1 cellular context compared by ENCODE assay signal in the genomic region with DNA sequence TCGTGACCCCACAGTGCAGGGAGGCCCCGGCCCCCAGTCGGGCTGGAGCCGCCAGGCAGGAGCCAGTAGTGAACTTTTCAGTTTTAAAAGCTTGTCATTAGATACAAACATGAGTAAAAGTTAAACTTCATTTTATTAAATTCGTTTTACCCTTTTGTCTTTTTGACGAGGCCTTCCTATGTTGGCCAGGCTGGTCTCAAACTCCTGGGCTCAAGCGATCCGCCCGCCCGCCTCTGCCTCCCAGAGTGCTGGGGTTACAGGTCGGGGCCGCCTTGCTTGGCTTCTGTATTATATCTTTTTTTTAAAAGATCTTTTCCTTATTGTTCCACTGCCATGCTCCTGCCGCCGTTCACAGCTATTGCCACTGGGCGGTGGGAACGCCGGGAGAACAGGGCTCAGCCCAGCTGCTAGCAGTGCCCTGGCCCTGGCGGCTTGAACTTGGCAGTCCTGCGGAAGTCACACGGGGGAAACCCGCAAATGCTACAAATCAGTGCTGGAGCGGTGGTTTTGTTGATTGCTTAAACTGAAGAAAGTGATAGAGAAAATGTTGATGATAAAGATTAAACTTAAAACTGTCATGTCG.
TF ChIP-seq lines count a peak whose summit lies in the region.

No MANE protein-coding gene starts in this region.

TF ChIP-seq in GM23338, 12 proteins besides CTCF, POLR2A, EP300 and RAD21 (continued from another document):
- TF ChIP-seq, protein P1, sequence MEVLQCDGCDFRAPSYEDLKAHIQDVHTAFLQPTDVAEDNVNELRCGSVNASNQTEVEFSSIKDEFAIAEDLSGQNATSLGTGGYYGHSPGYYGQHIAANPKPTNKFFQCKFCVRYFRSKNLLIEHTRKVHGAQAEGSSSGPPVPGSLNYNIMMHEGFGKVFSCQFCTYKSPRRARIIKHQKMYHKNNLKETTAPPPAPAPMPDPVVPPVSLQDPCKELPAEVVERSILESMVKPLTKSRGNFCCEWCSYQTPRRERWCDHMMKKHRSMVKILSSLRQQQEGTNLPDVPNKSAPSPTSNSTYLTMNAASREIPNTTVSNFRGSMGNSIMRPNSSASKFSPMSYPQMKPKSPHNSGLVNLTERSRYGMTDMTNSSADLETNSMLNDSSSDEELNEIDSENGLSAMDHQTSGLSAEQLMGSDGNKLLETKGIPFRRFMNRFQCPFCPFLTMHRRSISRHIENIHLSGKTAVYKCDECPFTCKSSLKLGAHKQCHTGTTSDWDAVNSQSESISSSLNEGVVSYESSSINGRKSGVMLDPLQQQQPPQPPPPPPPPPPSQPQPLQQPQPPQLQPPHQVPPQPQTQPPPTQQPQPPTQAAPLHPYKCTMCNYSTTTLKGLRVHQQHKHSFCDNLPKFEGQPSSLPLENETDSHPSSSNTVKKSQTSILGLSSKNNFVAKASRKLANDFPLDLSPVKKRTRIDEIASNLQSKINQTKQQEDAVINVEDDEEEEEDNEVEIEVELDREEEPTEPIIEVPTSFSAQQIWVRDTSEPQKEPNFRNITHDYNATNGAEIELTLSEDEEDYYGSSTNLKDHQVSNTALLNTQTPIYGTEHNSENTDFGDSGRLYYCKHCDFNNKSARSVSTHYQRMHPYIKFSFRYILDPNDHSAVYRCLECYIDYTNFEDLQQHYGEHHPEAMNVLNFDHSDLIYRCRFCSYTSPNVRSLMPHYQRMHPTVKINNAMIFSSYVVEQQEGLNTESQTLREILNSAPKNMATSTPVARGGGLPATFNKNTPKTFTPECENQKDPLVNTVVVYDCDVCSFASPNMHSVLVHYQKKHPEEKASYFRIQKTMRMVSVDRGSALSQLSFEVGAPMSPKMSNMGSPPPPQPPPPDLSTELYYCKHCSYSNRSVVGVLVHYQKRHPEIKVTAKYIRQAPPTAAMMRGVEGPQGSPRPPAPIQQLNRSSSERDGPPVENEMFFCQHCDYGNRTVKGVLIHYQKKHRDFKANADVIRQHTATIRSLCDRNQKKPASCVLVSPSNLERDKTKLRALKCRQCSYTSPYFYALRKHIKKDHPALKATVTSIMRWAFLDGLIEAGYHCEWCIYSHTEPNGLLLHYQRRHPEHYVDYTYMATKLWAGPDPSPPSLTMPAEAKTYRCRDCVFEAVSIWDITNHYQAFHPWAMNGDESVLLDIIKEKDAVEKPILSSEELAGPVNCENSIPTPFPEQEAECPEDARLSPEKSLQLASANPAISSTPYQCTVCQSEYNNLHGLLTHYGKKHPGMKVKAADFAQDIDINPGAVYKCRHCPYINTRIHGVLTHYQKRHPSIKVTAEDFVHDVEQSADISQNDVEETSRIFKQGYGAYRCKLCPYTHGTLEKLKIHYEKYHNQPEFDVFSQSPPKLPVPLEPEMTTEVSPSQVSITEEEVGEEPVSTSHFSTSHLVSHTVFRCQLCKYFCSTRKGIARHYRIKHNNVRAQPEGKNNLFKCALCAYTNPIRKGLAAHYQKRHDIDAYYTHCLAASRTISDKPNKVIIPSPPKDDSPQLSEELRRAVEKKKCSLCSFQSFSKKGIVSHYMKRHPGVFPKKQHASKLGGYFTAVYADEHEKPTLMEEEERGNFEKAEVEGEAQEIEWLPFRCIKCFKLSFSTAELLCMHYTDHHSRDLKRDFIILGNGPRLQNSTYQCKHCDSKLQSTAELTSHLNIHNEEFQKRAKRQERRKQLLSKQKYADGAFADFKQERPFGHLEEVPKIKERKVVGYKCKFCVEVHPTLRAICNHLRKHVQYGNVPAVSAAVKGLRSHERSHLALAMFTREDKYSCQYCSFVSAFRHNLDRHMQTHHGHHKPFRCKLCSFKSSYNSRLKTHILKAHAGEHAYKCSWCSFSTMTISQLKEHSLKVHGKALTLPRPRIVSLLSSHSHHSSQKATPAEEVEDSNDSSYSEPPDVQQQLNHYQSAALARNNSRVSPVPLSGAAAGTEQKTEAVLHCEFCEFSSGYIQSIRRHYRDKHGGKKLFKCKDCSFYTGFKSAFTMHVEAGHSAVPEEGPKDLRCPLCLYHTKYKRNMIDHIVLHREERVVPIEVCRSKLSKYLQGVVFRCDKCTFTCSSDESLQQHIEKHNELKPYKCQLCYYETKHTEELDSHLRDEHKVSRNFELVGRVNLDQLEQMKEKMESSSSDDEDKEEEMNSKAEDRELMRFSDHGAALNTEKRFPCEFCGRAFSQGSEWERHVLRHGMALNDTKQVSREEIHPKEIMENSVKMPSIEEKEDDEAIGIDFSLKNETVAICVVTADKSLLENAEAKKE (CRISPR knock-in tag; IDR thresholded peaks at IDR 0.05) = no peak
- TF ChIP-seq ETS1 (IDR thresholded peaks at IDR 0.05) (no peak), CREB1 (CRISPR knock-in tag; IDR thresholded peaks at IDR 0.05; ENCODE audit: low read depth) (no peak), EZH2 (IDR thresholded peaks at IDR 0.05; ENCODE audit: low read depth, unreplicated experiment) (no peak), EZH2phosphoT487 (IDR thresholded peaks at IDR 0.05; ENCODE audit: unreplicated experiment) (no peak), ZNF114 (CRISPR knock-in tag; IDR thresholded peaks at IDR 0.05) (no peak), NANOG (IDR thresholded peaks at IDR 0.05; ENCODE audit: borderline replicate concordance) (no peak), POLR2AphosphoS5 (IDR thresholded peaks at IDR 0.05; ENCODE audit: low read depth) (no peak)
- TF ChIP-seq, protein P2, sequence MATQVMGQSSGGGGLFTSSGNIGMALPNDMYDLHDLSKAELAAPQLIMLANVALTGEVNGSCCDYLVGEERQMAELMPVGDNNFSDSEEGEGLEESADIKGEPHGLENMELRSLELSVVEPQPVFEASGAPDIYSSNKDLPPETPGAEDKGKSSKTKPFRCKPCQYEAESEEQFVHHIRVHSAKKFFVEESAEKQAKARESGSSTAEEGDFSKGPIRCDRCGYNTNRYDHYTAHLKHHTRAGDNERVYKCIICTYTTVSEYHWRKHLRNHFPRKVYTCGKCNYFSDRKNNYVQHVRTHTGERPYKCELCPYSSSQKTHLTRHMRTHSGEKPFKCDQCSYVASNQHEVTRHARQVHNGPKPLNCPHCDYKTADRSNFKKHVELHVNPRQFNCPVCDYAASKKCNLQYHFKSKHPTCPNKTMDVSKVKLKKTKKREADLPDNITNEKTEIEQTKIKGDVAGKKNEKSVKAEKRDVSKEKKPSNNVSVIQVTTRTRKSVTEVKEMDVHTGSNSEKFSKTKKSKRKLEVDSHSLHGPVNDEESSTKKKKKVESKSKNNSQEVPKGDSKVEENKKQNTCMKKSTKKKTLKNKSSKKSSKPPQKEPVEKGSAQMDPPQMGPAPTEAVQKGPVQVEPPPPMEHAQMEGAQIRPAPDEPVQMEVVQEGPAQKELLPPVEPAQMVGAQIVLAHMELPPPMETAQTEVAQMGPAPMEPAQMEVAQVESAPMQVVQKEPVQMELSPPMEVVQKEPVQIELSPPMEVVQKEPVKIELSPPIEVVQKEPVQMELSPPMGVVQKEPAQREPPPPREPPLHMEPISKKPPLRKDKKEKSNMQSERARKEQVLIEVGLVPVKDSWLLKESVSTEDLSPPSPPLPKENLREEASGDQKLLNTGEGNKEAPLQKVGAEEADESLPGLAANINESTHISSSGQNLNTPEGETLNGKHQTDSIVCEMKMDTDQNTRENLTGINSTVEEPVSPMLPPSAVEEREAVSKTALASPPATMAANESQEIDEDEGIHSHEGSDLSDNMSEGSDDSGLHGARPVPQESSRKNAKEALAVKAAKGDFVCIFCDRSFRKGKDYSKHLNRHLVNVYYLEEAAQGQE (IDR thresholded peaks at IDR 0.05; ENCODE audit: unreplicated experiment) = no peak
TF ChIP-seq in GM23338: peak in this region for 0.
